ENCODE assay signal across 7 cellular contexts in genomic region chr1:32817159-32817814, GRCh38. TPM values are rescaled to one million over a fixed set of nuclear protein-coding genes. Genes with fewer than 3 reads are reported as not detected.
DNase-seq lines count a peak whose midpoint lies in the region; ATAC-seq, FAIRE-seq and TF ChIP-seq lines count a peak whose summit lies in the region.

Gene S100PBP, plus strand, starts transcription at chr1:32817653. Its CDS starts 8,447 bp downstream, at chr1:32826100.
Gene YARS1, minus strand, starts transcription at chr1:32817358. Its CDS starts 114 bp downstream, at chr1:32817244.

- no peak for TF ChIP-seq CTCF in astrocyte of the cerebellum (IDR thresholded peaks at IDR 0.05; ENCODE audit: low read depth, low read length, missing control alignments)

- peak; percentile 97 for FAIRE-seq in GM18507 (lab: Jason Lieb, UNC)

- in situ Hi-C loops in astrocyte of the cerebellum (cut with HindIII; ENCODE audit: low sequenced_read_pairs) = no loop called here

- peak; percentile 90 for DNase-seq in GM18507 (ENCODE audit: extremely low spot score, insufficient read length, low read depth)
- DNase-seq in NCI-H2029 treated with DMSO at 0.1 percent for 48 hours (lab: John Stamatoyannopoulos, UW) = peak; percentile 85
- DNase-seq in T-helper 9 cell = peak; percentile 100
- peak; percentile 93 for DNase-seq in astrocyte of the cerebellum (ENCODE audit: low read depth)
- DNase-seq in hepatic stellate cell (ENCODE audit: low spot score) = peak; percentile 97
- peak; percentile 86 for DNase-seq in renal cortical epithelial cell (ENCODE audit: low read depth)

- ATAC-seq in HG02981 (IDR thresholded peaks at IDR 0.05; ENCODE audit: unreplicated experiment) = peak; percentile 87

- peak within 1 kb of the TSS; percentile 99 for H3K4me3 ChIP-seq in astrocyte of the cerebellum (ENCODE audit: low read depth, low read length)

RNA-seq across cellular contexts. Expression of gene S100PBP, which starts in this region (rescaled TPM):
- 44.8 and 62.9 TPM in 2 replicates for total RNA-seq in renal cortical epithelial cell

RNA-seq across cellular contexts. Expression of gene YARS1, which starts in this region (rescaled TPM):
- 94.7 and 105 TPM in 2 replicates for total RNA-seq in renal cortical epithelial cell

Comparison
In these comparisons a context has a peak if more than half of its experiments do, and no peak if none do; other contexts are left out.
1. Peak in every context shown above with its lines: DNase-seq, ATAC-seq and H3K4me3 ChIP-seq.